ENCODE assay signal across 19 cellular contexts in the genomic region with DNA sequence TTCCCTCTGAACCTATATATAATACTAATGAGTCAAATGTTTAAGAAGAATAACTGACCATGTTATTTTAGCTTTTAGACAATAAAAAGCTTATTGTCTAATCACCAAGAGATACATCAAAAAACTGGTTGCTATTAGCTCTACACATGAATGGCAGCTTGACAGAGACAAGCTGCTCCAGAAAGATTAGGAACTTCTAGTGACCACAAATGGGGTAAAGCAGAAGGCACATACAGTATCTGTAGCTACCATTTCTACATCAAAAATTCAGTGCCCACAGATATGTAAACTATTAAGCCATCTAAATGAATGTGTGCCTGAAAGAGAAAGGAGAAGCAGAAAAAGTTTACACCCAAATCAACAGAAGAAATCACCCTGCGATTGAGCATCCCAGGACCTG. TPM values are rescaled to one million over a fixed set of nuclear protein-coding genes. Genes with fewer than 3 reads are reported as not detected.
A peak's percentile ranks its signal among the peaks of the same experiment; 100 is the strongest.
DNase-seq lines count a peak whose midpoint lies in the region; ATAC-seq and TF ChIP-seq lines count a peak whose summit lies in the region.
"Had no signal": no experiment of that assay in that cellular context is flagged by ENCODE, and none has a peak within 500 bp of the region (broad histone marks: within the 10 kb centered on the region; RNA-seq: fewer than 3 reads in every experiment).

No MANE protein-coding gene starts in this region.

- H3K4me2 ChIP-seq in PC-3 (ENCODE audit: low read length): peak overlapping the region; percentile 15; the same call in 1 of the 2 replicates
- H3K4me2 ChIP-seq: smooth muscle cell had no signal

- no peaks in the 10 kb centered on the region for H3K27me3 ChIP-seq in PC-3 (ENCODE audit: low read length)
- H3K27me3 ChIP-seq: brain microvascular endothelial cell, tibial artery had no signal

- H3K9me3 ChIP-seq in PC-3 (ENCODE audit: low read length): no peaks in the 10 kb centered on the region
- H3K9me3 ChIP-seq: tibial artery had no signal

- H3K9me2 ChIP-seq in PC-3 (replicated peaks; ENCODE audit: low read length): no peaks in the 10 kb centered on the region

- H3K36me3 ChIP-seq in PC-3 (ENCODE audit: low read depth, low read length): peaks cover 2% of the 10 kb centered on the region

- peaks cover 90% of the 10 kb centered on the region for H3K79me2 ChIP-seq in PC-3 (ENCODE audit: low read length)

- POLR2A ChIA-PET in PC-3 (lab: Charles Lee; ENCODE audit: unreplicated experiment): no interaction called here

- H2AFZ ChIP-seq in PC-3 (ENCODE audit: low read length): no peak overlapping the region

- H3K9me3 Mint-ChIP-seq in activated T-cell treated with anti-CD3 and anti-CD28 coated beads, Interleukin-2, amount 50 U/mL, for 24 hours: no peaks in the 10 kb centered on the region
- H3K9me3 Mint-ChIP-seq in brain (no peaks in the 10 kb centered on the region), neural crest cell (no peaks in the 10 kb centered on the region)
- H3K9me3 Mint-ChIP-seq: activated CD4-positive, alpha-beta T cell treated with anti-CD3 and anti-CD28 coated beads, Interleukin-2, amount 10 ng/mL, durations not matched to agents 24 days and 14 days; stimulated activated effector memory CD8-positive, alpha-beta T cell treated with anti-CD3 and anti-CD28 coated beads, Interleukin-12 subunit alpha, Interleukin-12 subunit beta, amount 100 ng/mL, for 72 hours had no signal

- no peaks in the 10 kb centered on the region for H3K27me3 Mint-ChIP-seq in activated T-cell treated with anti-CD3 and anti-CD28 coated beads, Interleukin-2, amount 50 U/mL, for 24 hours
- H3K27me3 Mint-ChIP-seq in brain (peaks cover 6% of the 10 kb centered on the region), neural crest cell (ENCODE audit: low read depth) (no peaks in the 10 kb centered on the region)
- H3K27me3 Mint-ChIP-seq: activated CD4-positive, alpha-beta T cell treated with anti-CD3 and anti-CD28 coated beads, Interleukin-2, amount 10 ng/mL, durations not matched to agents 24 days and 14 days had no signal

- H3K36me3 Mint-ChIP-seq in activated T-cell treated with anti-CD3 and anti-CD28 coated beads, Interleukin-2, amount 50 U/mL, for 24 hours (ENCODE audit: low read depth): peaks cover 30% of the 10 kb centered on the region
- peaks cover 2% of the 10 kb centered on the region for H3K36me3 Mint-ChIP-seq in brain
- H3K36me3 Mint-ChIP-seq in neural crest cell (ENCODE audit: low read depth): no peaks in the 10 kb centered on the region

- TF ChIP-seq CTCF in PC-3 (conservative IDR thresholded peaks at IDR 0.05; ENCODE audit: low read depth, low read length): no peak
- no peak for TF ChIP-seq CTCF in brain (conservative IDR thresholded peaks at IDR 0.05)
- no peak for TF ChIP-seq CTCF in neural crest cell (conservative IDR thresholded peaks at IDR 0.05)

- no peak for ATAC-seq in PC-3
- no peak for ATAC-seq in HG03439 (IDR thresholded peaks at IDR 0.05; ENCODE audit: unreplicated experiment)
- no peak for ATAC-seq in GM21528 (IDR thresholded peaks at IDR 0.05; ENCODE audit: low FRiP score, unreplicated experiment)
- ATAC-seq: esophagus mucosa; stimulated activated effector memory CD8-positive, alpha-beta T cell treated with anti-CD3 and anti-CD28 coated beads, Interleukin-12 subunit alpha, Interleukin-12 subunit beta, amount 100 ng/mL, for 72 hours had no signal

- H3K9ac ChIP-seq in PC-3 (ENCODE audit: low read length): no peak overlapping the region

- H3K4me1 Mint-ChIP-seq in activated T-cell treated with anti-CD3 and anti-CD28 coated beads, Interleukin-2, amount 50 U/mL, for 24 hours (ENCODE audit: low read depth): peaks cover 62% of the 10 kb centered on the region
- H3K4me1 Mint-ChIP-seq in brain (peaks cover 68% of the 10 kb centered on the region), neural crest cell (peaks cover 23% of the 10 kb centered on the region)

- no peaks in the 10 kb centered on the region for H3F3A ChIP-seq in PC-3 (ENCODE audit: low read length, unreplicated experiment)

- CTCF ChIA-PET in PC-3 (lab: Charles Lee): no interaction called here

- H3K4me1 ChIP-seq in PC-3 (ENCODE audit: insufficient read depth, low read length): peaks cover 8% of the 10 kb centered on the region; the same call in 1 of the 2 replicates

- H4K20me1 ChIP-seq in PC-3 (ENCODE audit: low read length): peaks cover 8% of the 10 kb centered on the region; the same call in 1 of the 2 replicates

- DNase-seq in activated T-cell treated with anti-CD3 and anti-CD28 coated beads, Interleukin-2, amount 50 U/mL, for 24 hours: no peak
- no peak for DNase-seq in activated T-cell treated with anti-CD3 and anti-CD28 coated beads, Interleukin-2, amount 50 U/mL, for 48 hours
- DNase-seq in PC-3 (no peak), neural crest cell (ENCODE audit: low read depth, low spot score) (no peak), NCI-H1930 (lab: John Stamatoyannopoulos, UW) (no peak)
- DNase-seq: activated CD4-positive, alpha-beta T cell treated with anti-CD3 and anti-CD28 coated beads, Interleukin-2, amount 10 ng/mL, durations not matched to agents 24 days and 14 days; activated effector memory CD4-positive, alpha-beta T cell treated with anti-CD3 and anti-CD28 coated beads, Interleukin-2, amount 50 U/mL, for 16 hours; brain microvascular endothelial cell; kidney; NCI-H1436; NK-92 treated with Interleukin-12 subunit alpha and Interleukin-12 subunit beta, amount 100 ng/mL, for 24 hours; T-helper 9 cell; tibial artery had no signal

- no TSS peak for BruUV-seq in PC-3 (replicated peaks; lab: Mats Ljungman, UMichigan)

- H3K27ac Mint-ChIP-seq in activated T-cell treated with anti-CD3 and anti-CD28 coated beads, Interleukin-2, amount 50 U/mL, for 24 hours: no peak overlapping the region
- H3K27ac Mint-ChIP-seq in brain (peak overlapping the region in 1 of 5 experiments; percentile 24), neural crest cell (ENCODE audit: unreplicated experiment) (no peak overlapping the region)
- H3K27ac Mint-ChIP-seq: activated CD4-positive, alpha-beta T cell treated with anti-CD3 and anti-CD28 coated beads, Interleukin-2, amount 10 ng/mL, durations not matched to agents 24 days and 14 days; stimulated activated effector memory CD8-positive, alpha-beta T cell treated with anti-CD3 and anti-CD28 coated beads, Interleukin-12 subunit alpha, Interleukin-12 subunit beta, amount 100 ng/mL, for 72 hours had no signal

- H3K4me3 Mint-ChIP-seq in activated T-cell treated with anti-CD3 and anti-CD28 coated beads, Interleukin-2, amount 50 U/mL, for 24 hours: peak overlapping the region; percentile 18
- peak overlapping the region; percentile 62 to 79 (median 66) for H3K4me3 Mint-ChIP-seq in brain
- peak overlapping the region; percentile 70 for H3K4me3 Mint-ChIP-seq in neural crest cell
- H3K4me3 Mint-ChIP-seq: activated CD4-positive, alpha-beta T cell treated with anti-CD3 and anti-CD28 coated beads, Interleukin-2, amount 10 ng/mL, durations not matched to agents 24 days and 14 days; stimulated activated effector memory CD8-positive, alpha-beta T cell treated with anti-CD3 and anti-CD28 coated beads, Interleukin-12 subunit alpha, Interleukin-12 subunit beta, amount 100 ng/mL, for 72 hours had no signal

- no peak overlapping the region for H3K4me3 ChIP-seq in PC-3 (ENCODE audit: low read length)
- H3K4me3 ChIP-seq: smooth muscle cell, tibial artery had no signal

- intact Hi-C loops in PC-3 (cut with micrococcal nuclease): loop anchor here (5.0 kb wide), 1 partner anchor 208 kb away; no protein-coding TSS in a partner anchor

- no peak overlapping the region for H3K27ac ChIP-seq in PC-3 (ENCODE audit: low read length)
- H3K27ac ChIP-seq: brain microvascular endothelial cell, tibial artery had no signal

RNA-seq across cellular contexts. Expression of gene AREL1, which starts 2.4 kb away (rescaled TPM):
- total RNA-seq in PC-3 (2014; rRNA removed) (25.4 and 32.1 TPM in 2 replicates), neural crest cell (49.3 and 51.5 TPM in 2 replicates)
- 25.4 TPM for polyA plus RNA-seq in brain (ENCODE audit: insufficient read depth, low read depth, low replicate concordance)

RNA-seq across cellular contexts. Expression of gene FCF1, which starts 2.5 kb away (rescaled TPM):
- total RNA-seq in PC-3 (2014; rRNA removed): 29.7 and 33.1 TPM in 2 replicates
- 24.9 TPM for polyA plus RNA-seq in brain (ENCODE audit: insufficient read depth, low read depth, low replicate concordance)
- 53.3 and 58.0 TPM in 2 replicates for total RNA-seq in neural crest cell

RNA-seq across cellular contexts. Expression of gene YLPM1, which starts 52.6 kb away (rescaled TPM):
- total RNA-seq in PC-3 (2014; rRNA removed) (25.1 and 30.8 TPM in 2 replicates), neural crest cell (115 and 120 TPM in 2 replicates)
- polyA plus RNA-seq in brain (ENCODE audit: insufficient read depth, low read depth, low replicate concordance): 54.7 TPM

Comparison
In these comparisons a context has a peak if more than half of its experiments do, and no peak if none do; other contexts are left out.
1. H3K4me3 Mint-ChIP-seq: peak in every context shown above with its lines; median percentile 70 in neural crest cell; 66 in brain; 18 in activated T-cell treated with anti-CD3 and anti-CD28 coated beads, Interleukin-2, amount 50 U/mL, for 24 hours.